ENCODE assay signal across 9 cellular contexts in the genomic region with DNA sequence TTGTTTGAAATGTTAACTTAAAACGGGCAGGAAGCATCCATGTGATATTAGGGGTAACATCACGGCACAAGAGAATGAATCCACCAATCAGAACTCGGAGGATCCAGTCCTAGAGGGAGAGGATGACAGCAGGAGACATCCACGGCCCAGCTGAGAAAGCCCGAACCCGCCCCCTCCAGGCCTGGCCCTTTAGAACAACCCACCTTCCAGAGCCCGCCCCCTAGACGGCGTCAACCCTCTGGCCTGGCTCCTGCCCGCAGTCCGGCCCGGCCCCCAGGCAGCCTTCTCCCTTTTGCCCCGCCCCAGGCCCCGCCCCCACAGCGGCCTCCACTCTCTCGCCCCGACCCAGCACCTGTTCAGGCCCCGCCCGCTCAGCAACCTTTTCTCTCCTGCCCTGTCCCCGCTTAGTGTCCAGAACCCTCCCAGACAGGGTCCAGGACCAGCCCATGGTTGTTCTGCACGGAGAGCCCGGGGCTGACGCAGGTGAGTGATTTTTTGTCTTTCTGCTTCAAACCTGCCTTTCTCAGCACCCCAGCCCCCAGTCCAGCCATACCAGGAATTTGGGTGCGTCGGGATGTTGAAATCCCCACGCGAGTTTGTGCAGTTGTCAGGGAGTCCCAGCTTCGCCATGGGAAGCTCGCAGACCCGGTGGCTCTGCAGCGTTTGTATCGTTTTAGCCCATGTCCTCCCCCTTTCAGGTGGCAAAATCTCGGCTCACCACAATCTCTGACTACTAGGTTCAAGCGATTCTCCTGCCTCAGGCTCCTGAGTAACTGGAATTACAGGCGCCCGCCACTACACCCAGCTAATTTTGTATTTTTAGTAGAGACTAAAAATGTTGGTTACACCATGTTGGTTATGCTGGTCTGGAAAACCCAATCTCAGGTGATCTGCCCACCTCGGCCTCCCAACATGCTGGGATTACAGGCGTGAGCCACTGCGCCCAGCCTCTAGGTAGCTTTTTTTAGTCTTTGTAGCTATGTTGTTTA. TPM values are rescaled to one million over a fixed set of nuclear protein-coding genes. Genes with fewer than 3 reads are reported as not detected.
DNase-seq lines count a peak whose midpoint lies in the region; ATAC-seq and TF ChIP-seq lines count a peak whose summit lies in the region.
"Had no signal": no experiment of that assay in that cellular context is flagged by ENCODE, and none has a peak within 500 bp of the region (broad histone marks: within the 10 kb centered on the region; RNA-seq: fewer than 3 reads in every experiment).

No MANE protein-coding gene starts in this region.

- H3K36me3 Mint-ChIP-seq in chondrocyte (ENCODE audit: low read depth) (peaks cover 26% of the 10 kb centered on the region), osteocyte (ENCODE audit: unreplicated experiment) (peaks cover 28% of the 10 kb centered on the region)
- peaks cover 24% of the 10 kb centered on the region for H3K36me3 Mint-ChIP-seq in activated T-helper 1 cell treated with anti-CD3 and anti-CD28 coated beads, Interleukin-12 subunit alpha, Interleukin-12 subunit beta, Interleukin-2, Interleukin-4 antibody, amounts not matched to agents 30 ng/mL and 10 ng/mL and 1 ng/mL, durations not matched to agents 14 hours and 24 hours and 36 hours (ENCODE audit: low read depth)

- no peak for ATAC-seq in mucosa of descending colon
- ATAC-seq in GM21786 (IDR thresholded peaks at IDR 0.05; ENCODE audit: unreplicated experiment): no peak

- H3K27me3 Mint-ChIP-seq in chondrocyte (ENCODE audit: low read depth): no peaks in the 10 kb centered on the region
- H3K27me3 Mint-ChIP-seq in osteocyte (ENCODE audit: unreplicated experiment): no peaks in the 10 kb centered on the region
- H3K27me3 Mint-ChIP-seq in activated T-helper 1 cell treated with anti-CD3 and anti-CD28 coated beads, Interleukin-12 subunit alpha, Interleukin-12 subunit beta, Interleukin-2, Interleukin-4 antibody, amounts not matched to agents 30 ng/mL and 10 ng/mL and 1 ng/mL, durations not matched to agents 14 hours and 24 hours and 36 hours (ENCODE audit: insufficient read depth): peaks cover 2% of the 10 kb centered on the region

- DNase-seq in DMS53 (lab: John Stamatoyannopoulos, UW): peak; percentile 98
- DNase-seq in NCI-H2227 (lab: John Stamatoyannopoulos, UW; ENCODE audit: unreplicated experiment): peak; percentile 77
- peak; percentile 33 to 72 for DNase-seq in foreskin fibroblast
- peak in 2 of 3 donors; percentile 63 to 94 for DNase-seq in mucosa of descending colon
- no peak for DNase-seq in chondrocyte (ENCODE audit: low spot score)
- no peak for DNase-seq in osteocyte (ENCODE audit: extremely low spot score, unreplicated experiment)
- DNase-seq in activated T-helper 1 cell treated with anti-CD3 and anti-CD28 coated beads, Interleukin-12 subunit alpha, Interleukin-12 subunit beta, Interleukin-2, Interleukin-4 antibody, amounts not matched to agents 30 ng/mL and 10 ng/mL and 1 ng/mL, durations not matched to agents 14 hours and 24 hours and 36 hours (ENCODE audit: low spot score): no peak

- peaks cover 11% of the 10 kb centered on the region for H3K4me1 Mint-ChIP-seq in chondrocyte (ENCODE audit: low read depth)
- peaks cover 9% of the 10 kb centered on the region for H3K4me1 Mint-ChIP-seq in osteocyte (ENCODE audit: unreplicated experiment)
- peaks cover 4% of the 10 kb centered on the region for H3K4me1 Mint-ChIP-seq in activated T-helper 1 cell treated with anti-CD3 and anti-CD28 coated beads, Interleukin-12 subunit alpha, Interleukin-12 subunit beta, Interleukin-2, Interleukin-4 antibody, amounts not matched to agents 30 ng/mL and 10 ng/mL and 1 ng/mL, durations not matched to agents 14 hours and 24 hours and 36 hours (ENCODE audit: low read depth)

- H3K4me3 Mint-ChIP-seq in chondrocyte (ENCODE audit: unreplicated experiment) (no peak overlapping the region), osteocyte (ENCODE audit: unreplicated experiment) (no peak overlapping the region)
- no peak overlapping the region for H3K4me3 Mint-ChIP-seq in activated T-helper 1 cell treated with anti-CD3 and anti-CD28 coated beads, Interleukin-12 subunit alpha, Interleukin-12 subunit beta, Interleukin-2, Interleukin-4 antibody, amounts not matched to agents 30 ng/mL and 10 ng/mL and 1 ng/mL, durations not matched to agents 14 hours and 24 hours and 36 hours

- TF ChIP-seq CTCF in foreskin fibroblast (IDR thresholded peaks at IDR 0.05; ENCODE audit: low read depth, low read length) (no peak), mucosa of descending colon (IDR thresholded peaks at IDR 0.05) (no peak), chondrocyte (IDR thresholded peaks at IDR 0.05) (no peak), osteocyte (IDR thresholded peaks at IDR 0.05) (no peak)

- peaks cover 40% of the 10 kb centered on the region for H3K9me3 Mint-ChIP-seq in chondrocyte (ENCODE audit: low read depth)
- peaks cover 24% of the 10 kb centered on the region for H3K9me3 Mint-ChIP-seq in osteocyte (ENCODE audit: unreplicated experiment)
- H3K9me3 Mint-ChIP-seq in activated T-helper 1 cell treated with anti-CD3 and anti-CD28 coated beads, Interleukin-12 subunit alpha, Interleukin-12 subunit beta, Interleukin-2, Interleukin-4 antibody, amounts not matched to agents 30 ng/mL and 10 ng/mL and 1 ng/mL, durations not matched to agents 14 hours and 24 hours and 36 hours: peaks cover 49% of the 10 kb centered on the region

- intact Hi-C loops in mucosa of descending colon (cut with DNase I, micrococcal nuclease): no loop called here
- intact Hi-C loops in activated T-helper 1 cell treated with anti-CD3 and anti-CD28 coated beads, Interleukin-12 subunit alpha, Interleukin-12 subunit beta, Interleukin-2, Interleukin-4 antibody, amounts not matched to agents 30 ng/mL and 10 ng/mL and 1 ng/mL, durations not matched to agents 14 hours and 24 hours and 36 hours (cut with micrococcal nuclease): no loop called here

- no peak overlapping the region for H3K4me3 ChIP-seq in foreskin fibroblast (ENCODE audit: low read depth in 1 of 2, low read length in 2 of 2)
- H3K4me3 ChIP-seq in mucosa of descending colon: no peak overlapping the region
- H3K4me3 ChIP-seq: SK-N-MC had no signal

- H3K27ac Mint-ChIP-seq in chondrocyte (ENCODE audit: unreplicated experiment) (no peak overlapping the region), osteocyte (ENCODE audit: unreplicated experiment) (no peak overlapping the region)
- no peak overlapping the region for H3K27ac Mint-ChIP-seq in activated T-helper 1 cell treated with anti-CD3 and anti-CD28 coated beads, Interleukin-12 subunit alpha, Interleukin-12 subunit beta, Interleukin-2, Interleukin-4 antibody, amounts not matched to agents 30 ng/mL and 10 ng/mL and 1 ng/mL, durations not matched to agents 14 hours and 24 hours and 36 hours

- peaks cover 10% of the 10 kb centered on the region for H3K36me3 ChIP-seq in mucosa of descending colon (ENCODE audit: low read depth)

- peaks cover 67% of the 10 kb centered on the region for H3K9me3 ChIP-seq in mucosa of descending colon

- H3K4me1 ChIP-seq in mucosa of descending colon (ENCODE audit: low read depth): peaks cover under 1% of the 10 kb centered on the region

RNA-seq across cellular contexts. Expression of gene ZNF816, which starts 16.1 kb away (rescaled TPM):
- total RNA-seq in mucosa of descending colon (10 to 100 TPM; 14.8 to 16.0 (median 15.1) TPM), chondrocyte (8.2 to 9.3 TPM (median 8.7 TPM) in 3 replicates), osteocyte (9.0 and 10.6 TPM in 2 replicates)
- total RNA-seq in activated T-helper 1 cell treated with anti-CD3 and anti-CD28 coated beads, Interleukin-12 subunit alpha, Interleukin-12 subunit beta, Interleukin-2, Interleukin-4 antibody, amounts not matched to agents 30 ng/mL and 10 ng/mL and 1 ng/mL, durations not matched to agents 14 hours and 24 hours and 36 hours: 7.0 and 9.4 TPM in 2 replicates

RNA-seq across cellular contexts. Expression of gene ZNF888, which starts 23.4 kb away (rescaled TPM):
- 10 to 100 TPM in 2 of 3 donors, 1 to 10 TPM in 1; 9.8 to 20.5 (median 16.7) TPM for total RNA-seq in mucosa of descending colon
- total RNA-seq in chondrocyte: 4.4 to 5.4 TPM (median 5.0 TPM) in 3 replicates
- 3.2 and 4.0 TPM in 2 replicates for total RNA-seq in osteocyte
- 4.2 and 4.6 TPM in 2 replicates for total RNA-seq in activated T-helper 1 cell treated with anti-CD3 and anti-CD28 coated beads, Interleukin-12 subunit alpha, Interleukin-12 subunit beta, Interleukin-2, Interleukin-4 antibody, amounts not matched to agents 30 ng/mL and 10 ng/mL and 1 ng/mL, durations not matched to agents 14 hours and 24 hours and 36 hours

RNA-seq across cellular contexts. Expression of gene ZNF320, which starts 49.2 kb away (rescaled TPM):
- total RNA-seq in mucosa of descending colon (10 to 100 TPM in 2 of 3 donors, 1 to 10 TPM in 1; 9.7 to 31.9 (median 16.8) TPM), chondrocyte (15.6 to 19.8 TPM (median 16.0 TPM) in 3 replicates), osteocyte (18.7 and 20.1 TPM in 2 replicates)
- total RNA-seq in activated T-helper 1 cell treated with anti-CD3 and anti-CD28 coated beads, Interleukin-12 subunit alpha, Interleukin-12 subunit beta, Interleukin-2, Interleukin-4 antibody, amounts not matched to agents 30 ng/mL and 10 ng/mL and 1 ng/mL, durations not matched to agents 14 hours and 24 hours and 36 hours: 10.5 and 11.0 TPM in 2 replicates

Comparison
In these comparisons a context has a peak if more than half of its experiments do, and no peak if none do; other contexts are left out.
1. DNase-seq: peak in DMS53 (single experiment), NCI-H2227 (single experiment), foreskin fibroblast (2 of 2) and mucosa of descending colon (2 of 3); none in chondrocyte (single experiment), osteocyte (single experiment) and activated T-helper 1 cell treated with anti-CD3 and anti-CD28 coated beads, Interleukin-12 subunit alpha, Interleukin-12 subunit beta, Interleukin-2, Interleukin-4 antibody, amounts not matched to agents 30 ng/mL and 10 ng/mL and 1 ng/mL, durations not matched to agents 14 hours and 24 hours and 36 hours (single experiment).